Comparison of ENCODE assay signal across 8 cellular contexts in the genomic region with DNA sequence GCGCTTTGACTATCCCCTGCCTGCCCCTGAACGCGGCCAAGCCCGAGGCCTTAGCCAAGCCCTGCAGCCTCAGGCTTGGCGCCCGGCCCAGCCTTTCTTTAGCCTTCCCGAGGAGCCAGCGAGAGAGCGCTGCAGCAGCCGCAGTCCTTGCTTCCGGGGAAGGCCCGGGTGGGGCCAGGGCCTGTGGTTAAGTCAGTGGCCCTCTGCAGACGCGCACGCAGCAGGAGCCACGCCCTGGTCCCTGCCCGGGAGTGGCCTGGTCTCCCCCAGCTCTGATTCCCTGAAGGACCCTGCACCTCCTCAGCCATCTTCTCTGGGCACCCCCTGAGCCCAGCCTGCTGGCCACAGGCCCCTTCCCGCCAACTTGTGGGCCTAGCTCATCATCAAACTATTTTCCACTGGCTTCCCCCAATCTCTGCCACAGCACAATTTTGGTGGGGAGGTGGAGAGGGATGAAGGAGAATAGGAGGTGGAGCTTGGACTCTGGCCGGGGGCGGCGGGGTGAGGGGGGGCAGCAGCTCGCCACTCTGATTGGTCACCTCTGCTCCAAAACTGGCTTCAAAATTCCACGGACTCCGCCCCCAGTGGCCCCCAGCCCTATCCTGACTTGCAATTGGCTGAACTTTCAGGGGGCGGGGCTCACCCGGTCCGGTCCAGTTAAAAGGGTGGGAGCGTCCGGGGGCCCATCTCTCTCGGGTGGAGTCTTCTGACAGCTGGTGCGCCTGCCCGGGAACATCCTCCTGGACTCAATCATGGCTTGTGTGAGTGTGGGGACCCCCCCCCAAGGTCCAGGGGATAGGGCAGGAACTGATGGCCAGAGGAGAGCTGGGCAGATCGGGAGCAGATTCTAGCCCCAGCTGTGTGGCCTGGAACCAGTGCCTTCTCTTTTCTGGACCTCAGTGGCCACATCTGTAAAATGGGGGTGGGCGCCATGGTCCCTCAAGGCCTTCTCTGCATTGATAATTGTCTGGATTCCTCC. TPM values are rescaled to one million over a fixed set of nuclear protein-coding genes. Genes with fewer than 3 reads are reported as not detected.
DNase-seq lines count a peak whose midpoint lies in the region; ATAC-seq and TF ChIP-seq lines count a peak whose summit lies in the region.

TSS of gene LGALS1 (plus strand) at position 686 of the 979 bp plus-strand sequence. CDS start at position 753, 67 bp downstream.

- H3K27me3 ChIP-seq in OCI-LY3 (ENCODE audit: low read depth, low read length) = no peaks in the 10 kb centered on the region
- H3K27me3 ChIP-seq in esophagus squamous epithelium = no peaks in the 10 kb centered on the region
- H3K27me3 ChIP-seq in muscle layer of colon (ENCODE audit: control insufficient read depth in 1 of 2, insufficient read depth in 2 of 2, low read length in 2 of 2) = no peaks in the 10 kb centered on the region
- no peaks in the 10 kb centered on the region for H3K27me3 ChIP-seq in subcutaneous abdominal adipose tissue (ENCODE audit: control insufficient read depth in 5 of 5, insufficient read depth in 4 of 5, low read length in 5 of 5)

- 6 to 11% methylated on average over 12 to 20 of the region's 34 CpGs for WGBS in esophagus squamous epithelium, 2 donors

- H3K36me3 ChIP-seq in OCI-LY3 (replicated peaks; ENCODE audit: low read depth, low read length) (no peaks in the 10 kb centered on the region), esophagus squamous epithelium (peaks cover 0 to 6% (median 0%) of the 10 kb centered on the region in 3 donors), muscle layer of colon (ENCODE audit: insufficient read depth, low read length) (peaks cover 8% of the 10 kb centered on the region), subcutaneous abdominal adipose tissue (ENCODE audit: control insufficient read depth in 5 of 5, insufficient read depth in 5 of 5, low read length in 5 of 5) (peaks cover 0 to 19% (median 18%) of the 10 kb centered on the region in 5 donors)

- no peak within 1 kb of the TSS for H2AFZ ChIP-seq in OCI-LY3 (ENCODE audit: low read depth, low read length)

- TF ChIP-seq POLR2A in esophagus squamous epithelium (IDR thresholded peaks at IDR 0.05) = peak in 2 of 4 donors; percentile 42 to 55

- H3K79me2 ChIP-seq in OCI-LY3 (ENCODE audit: low read length) = peaks cover 12% of the 10 kb centered on the region; the same call in 1 of the 2 replicates

- intact Hi-C loops in esophagus squamous epithelium (cut with DNase I) = no loop called here

- peaks cover 33% of the 10 kb centered on the region for H3K4me1 ChIP-seq in OCI-LY3 (ENCODE audit: low read length)
- H3K4me1 ChIP-seq in esophagus squamous epithelium = peaks cover 32 to 68% (median 44%) of the 10 kb centered on the region in 3 donors
- peaks cover 30% of the 10 kb centered on the region for H3K4me1 ChIP-seq in muscle layer of colon (ENCODE audit: insufficient read depth, low read length)
- H3K4me1 ChIP-seq in subcutaneous abdominal adipose tissue (ENCODE audit: control insufficient read depth in 5 of 5, insufficient read depth in 5 of 5, low read length in 5 of 5) = peaks cover 8 to 42% (median 40%) of the 10 kb centered on the region in 5 donors

- peak within 1 kb of the TSS; percentile 78 for H3K4me3 ChIP-seq in OCI-LY3 (ENCODE audit: low read length)
- peak within 1 kb of the TSS; percentile 24 to 77 (median 51) for H3K4me3 ChIP-seq in esophagus squamous epithelium
- peak within 1 kb of the TSS; percentile 94 to 98 for H3K4me3 ChIP-seq in muscle layer of colon (ENCODE audit: low read depth in 1 of 2, low read length in 2 of 2)
- peak within 1 kb of the TSS; percentile 84 to 98 (median 91) for H3K4me3 ChIP-seq in subcutaneous abdominal adipose tissue (ENCODE audit: low read depth in 1 of 5, low read length in 5 of 5)

- H3K9me3 ChIP-seq in OCI-LY3 (ENCODE audit: insufficient read depth, low read length) (no peaks in the 10 kb centered on the region), esophagus squamous epithelium (no peaks in the 10 kb centered on the region), muscle layer of colon (ENCODE audit: low read length) (no peaks in the 10 kb centered on the region), subcutaneous abdominal adipose tissue (ENCODE audit: control insufficient read depth in 5 of 5, low read length in 5 of 5) (no peaks in the 10 kb centered on the region)

- peak within 1 kb of the TSS; percentile 78 for H3K4me2 ChIP-seq in OCI-LY3 (ENCODE audit: low read length)

- H3K27ac ChIP-seq in OCI-LY3 (ENCODE audit: low read length) (peak within 1 kb of the TSS; percentile 78), esophagus squamous epithelium (peak within 1 kb of the TSS; percentile 78 to 95 (median 90)), muscle layer of colon (ENCODE audit: low read depth, low read length) (peak within 1 kb of the TSS; percentile 99), subcutaneous abdominal adipose tissue (ENCODE audit: low read depth, low read length) (peak within 1 kb of the TSS; percentile 100)

- peak; percentile 94 for DNase-seq in A172 (ENCODE audit: low spot score)
- DNase-seq in GM13977 (ENCODE audit: low spot score) = peak; percentile 82
- peak; percentile 56 for DNase-seq in activated T-helper 1 cell treated with Interleukin-2 at 50 U/mL for 16 hours (ENCODE audit: low read depth)
- no peak for DNase-seq in esophagus squamous epithelium (lab: John Stamatoyannopoulos, UW)

- in situ Hi-C loops in GM13977 (cut with MboI; ENCODE audit: low pct_unique_long_range_greater_than_20kb, low sequenced_read_pairs, unreplicated experiment) = loop anchor here (10.0 kb wide), 1 partner anchor 50 kb away; no protein-coding TSS in a partner anchor

- TF ChIP-seq CTCF in GM13977 (IDR thresholded peaks at IDR 0.05; ENCODE audit: extremely low read depth, insufficient read depth, missing control alignments) (no peak), OCI-LY3 (IDR thresholded peaks at IDR 0.05; ENCODE audit: low read depth, low read length) (no peak), esophagus squamous epithelium (IDR thresholded peaks at IDR 0.05) (peak in 3 of 6 experiments; percentile 13 to 43 (median 28))

- H4K20me1 ChIP-seq in OCI-LY3 (ENCODE audit: insufficient read depth, low read length) = no peaks in the 10 kb centered on the region

- peak; percentile 46 for ATAC-seq in HG03175 (IDR thresholded peaks at IDR 0.05; ENCODE audit: unreplicated experiment)

- H3K9ac ChIP-seq in OCI-LY3 (ENCODE audit: low read length) = peak within 1 kb of the TSS; percentile 80
- H3K9ac ChIP-seq in muscle layer of colon (ENCODE audit: low read length) = peak within 1 kb of the TSS; percentile 97
- peak within 1 kb of the TSS; percentile 92 to 99 (median 97) for H3K9ac ChIP-seq in subcutaneous abdominal adipose tissue (ENCODE audit: low read length in 5 of 5)

RNA-seq across cellular contexts. Expression of gene LGALS1, which starts in this region (rescaled TPM):
- total RNA-seq in A172 (2014; rRNA removed; shearing (Covaris generic)) = 3,374 and 3,537 TPM in 2 replicates
- 100 to 1,000 TPM in 2 of 4 donors, 10 to 100 TPM in 2; 25.4 to 261 (median 92.3) TPM for total RNA-seq in esophagus squamous epithelium

Comparison
In these comparisons a context has a peak if more than half of its experiments do, and no peak if none do; other contexts are left out.
1. RNA of gene LGALS1 (total RNA-seq): 3,374 to 3,537 TPM in A172; 25.4 to 261 TPM in esophagus squamous epithelium; every median in the first group is over 10 times any median in the second.
2. Peak in every context shown above with its lines, with median percentiles within 50 percentile points of each other: H3K27ac ChIP-seq, H3K4me3 ChIP-seq and H3K9ac ChIP-seq.